9 cellular contexts compared by ENCODE assay signal in the genomic region with DNA sequence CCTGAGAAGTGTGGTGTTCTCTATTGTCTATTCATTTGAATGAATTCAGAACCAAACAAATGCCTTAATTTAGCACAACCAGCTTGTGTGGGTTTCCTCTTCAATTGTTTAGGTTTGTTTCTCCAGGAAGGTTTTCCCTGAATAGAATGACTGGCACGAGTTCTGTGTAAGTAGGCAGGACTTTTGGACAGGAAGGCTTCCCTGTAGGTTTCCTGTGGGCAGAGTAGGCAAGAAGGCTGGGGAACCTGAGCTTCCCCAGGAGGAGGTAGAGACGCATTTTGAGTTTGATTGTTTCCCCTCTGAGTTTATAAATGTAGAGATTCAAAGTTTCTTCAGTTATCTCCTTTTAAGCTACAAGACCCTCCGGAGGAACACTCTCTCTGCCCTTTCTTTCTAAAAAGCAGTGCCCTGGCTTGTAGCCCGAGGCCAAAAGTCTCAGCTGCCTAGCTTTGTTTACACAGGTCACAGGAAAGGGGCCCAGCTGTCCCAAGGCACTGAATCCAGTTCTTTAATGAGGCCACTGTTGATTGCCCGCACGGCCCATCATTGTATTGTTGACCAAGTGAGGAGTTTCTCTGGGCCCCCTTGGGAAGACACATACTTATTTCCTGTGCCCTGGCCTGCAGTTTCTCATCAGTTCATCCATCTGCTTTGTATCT.
DNase-seq lines count a peak whose midpoint lies in the region; ATAC-seq and TF ChIP-seq lines count a peak whose summit lies in the region.
"Had no signal": no experiment of that assay in that cellular context is flagged by ENCODE, and none has a peak within 500 bp of the region (broad histone marks: within the 10 kb centered on the region; RNA-seq: fewer than 3 reads in every experiment).

No MANE protein-coding gene starts in this region.

- no peaks in the 10 kb centered on the region for H3K27me3 ChIP-seq in GM23248 (replicated peaks; ENCODE audit: insufficient read depth)

- H3K27ac Mint-ChIP-seq in endothelial cell (ENCODE audit: unreplicated experiment), result peak overlapping the region; percentile 99
- no peak overlapping the region for H3K27ac Mint-ChIP-seq in activated naive CD4-positive, alpha-beta T cell treated with anti-CD3 and anti-CD28 coated beads for 36 hours
- H3K27ac Mint-ChIP-seq: activated naive CD4-positive, alpha-beta T cell treated with anti-CD3 and anti-CD28 coated beads, Interleukin-2, amount 50 U/mL, for 24 hours had no signal

- CTCF ChIA-PET in activated naive CD4-positive, alpha-beta T cell treated with anti-CD3 and anti-CD28 coated beads for 36 hours (lab: Charles Lee), result interaction anchor here (0.5 to 7.9 kb wide), 4 partner anchors 9 to 163 kb away, joined by 3 to 89 read pairs (median 4); no protein-coding TSS in a partner anchor

- no peak for DNase-seq in GM23248
- DNase-seq in NCI-H510A treated with DMSO at 0.1 percent for 48 hours (lab: John Stamatoyannopoulos, UW), result peak; percentile 26
- peak; percentile 54 for DNase-seq in endothelial cell (ENCODE audit: low spot score)
- peak; percentile 79 for DNase-seq in pons (ENCODE audit: low spot score)
- DNase-seq in GM19240 (ENCODE audit: insufficient read length, low spot score), result no peak
- DNase-seq in stimulated activated CD4-positive, alpha-beta T cell treated with anti-CD3 and anti-CD28 coated beads, Interleukin-2, amount 100 ng/mL, for 48 hours, result no peak
- no peak for DNase-seq in activated naive CD4-positive, alpha-beta T cell treated with anti-CD3 and anti-CD28 coated beads for 36 hours

- no peaks in the 10 kb centered on the region for H3K9me2 ChIP-seq in GM23248 (ENCODE audit: insufficient read depth)

- peaks cover 17% of the 10 kb centered on the region for H3K4me1 Mint-ChIP-seq in endothelial cell (ENCODE audit: unreplicated experiment)
- peaks cover 8% of the 10 kb centered on the region for H3K4me1 Mint-ChIP-seq in activated naive CD4-positive, alpha-beta T cell treated with anti-CD3 and anti-CD28 coated beads for 36 hours (ENCODE audit: low read depth)
- H3K4me1 Mint-ChIP-seq: activated naive CD4-positive, alpha-beta T cell treated with anti-CD3 and anti-CD28 coated beads, Interleukin-2, amount 50 U/mL, for 24 hours had no signal

- H3K27ac ChIP-seq in GM23248, result no peak overlapping the region

- H3K4me2 ChIP-seq in GM23248 (ENCODE audit: unreplicated experiment), result no peak overlapping the region

- no peaks in the 10 kb centered on the region for H3K9me3 Mint-ChIP-seq in endothelial cell (ENCODE audit: unreplicated experiment)
- H3K9me3 Mint-ChIP-seq in activated naive CD4-positive, alpha-beta T cell treated with anti-CD3 and anti-CD28 coated beads for 36 hours, result no peaks in the 10 kb centered on the region
- H3K9me3 Mint-ChIP-seq: activated naive CD4-positive, alpha-beta T cell treated with anti-CD3 and anti-CD28 coated beads, Interleukin-2, amount 50 U/mL, for 24 hours had no signal

- peak overlapping the region; percentile 71 for H3K4me3 Mint-ChIP-seq in endothelial cell (ENCODE audit: unreplicated experiment)
- no peak overlapping the region for H3K4me3 Mint-ChIP-seq in activated naive CD4-positive, alpha-beta T cell treated with anti-CD3 and anti-CD28 coated beads for 36 hours
- H3K4me3 Mint-ChIP-seq: activated naive CD4-positive, alpha-beta T cell treated with anti-CD3 and anti-CD28 coated beads, Interleukin-2, amount 50 U/mL, for 24 hours had no signal

- no peak for ATAC-seq in GM21529 (IDR thresholded peaks at IDR 0.05; ENCODE audit: unreplicated experiment)

- no peak overlapping the region for H3K4me3 ChIP-seq in GM23248

- H2AFZ ChIP-seq in GM23248, result peak overlapping the region; percentile 64

- H3K36me3 Mint-ChIP-seq in endothelial cell (ENCODE audit: low read depth, unreplicated experiment), result no peaks in the 10 kb centered on the region
- H3K36me3 Mint-ChIP-seq in activated naive CD4-positive, alpha-beta T cell treated with anti-CD3 and anti-CD28 coated beads for 36 hours (ENCODE audit: low read depth), result no peaks in the 10 kb centered on the region
- H3K36me3 Mint-ChIP-seq: activated naive CD4-positive, alpha-beta T cell treated with anti-CD3 and anti-CD28 coated beads, Interleukin-2, amount 50 U/mL, for 24 hours had no signal

- H3K36me3 ChIP-seq in GM23248 (ENCODE audit: low read depth), result no peaks in the 10 kb centered on the region

- peaks cover 6% of the 10 kb centered on the region for H3K27me3 Mint-ChIP-seq in endothelial cell (ENCODE audit: unreplicated experiment)
- peaks cover 3% of the 10 kb centered on the region for H3K27me3 Mint-ChIP-seq in activated naive CD4-positive, alpha-beta T cell treated with anti-CD3 and anti-CD28 coated beads for 36 hours (ENCODE audit: low read depth)
- H3K27me3 Mint-ChIP-seq: activated naive CD4-positive, alpha-beta T cell treated with anti-CD3 and anti-CD28 coated beads, Interleukin-2, amount 50 U/mL, for 24 hours had no signal

- intact Hi-C loops in activated naive CD4-positive, alpha-beta T cell treated with anti-CD3 and anti-CD28 coated beads for 36 hours (cut with micrococcal nuclease), result no loop called here

- H3K79me2 ChIP-seq in GM23248 (ENCODE audit: insufficient read depth), result no peaks in the 10 kb centered on the region

- H4K20me1 ChIP-seq in GM23248 (ENCODE audit: insufficient read depth), result no peaks in the 10 kb centered on the region

- no peaks in the 10 kb centered on the region for H3K9me3 ChIP-seq in GM23248 (ENCODE audit: low read depth)

- 68 to 70% methylated on average over 6 of the region's 6 CpGs for WGBS in GM23248 (ENCODE audit: low coverage in 1 of 2, low lambda C conversion rate in 2 of 2, missing lambda C conversion rate in 2 of 2), 2 experiments

- no peaks in the 10 kb centered on the region for H3F3A ChIP-seq in GM23248 (ENCODE audit: insufficient read depth)

- TF ChIP-seq CTCF in endothelial cell (IDR thresholded peaks at IDR 0.05; ENCODE audit: unreplicated experiment), result no peak

- in situ Hi-C loops in GM23248 (cut with MboI), result loop anchor here (25.0 kb wide), 1 partner anchor 401 kb away; no protein-coding TSS in a partner anchor

- no peaks in the 10 kb centered on the region; the same call in 1 of the 2 replicates for H3K4me1 ChIP-seq in GM23248 (ENCODE audit: insufficient read depth)

- H3K9ac ChIP-seq in GM23248, result no peak overlapping the region

Comparison
In these comparisons a context has a peak if more than half of its experiments do, and no peak if none do; other contexts are left out.
1. DNase-seq: peak in NCI-H510A treated with DMSO at 0.1 percent for 48 hours (single experiment), endothelial cell (single experiment) and pons (single experiment); none in GM23248 (single experiment), GM19240 (single experiment), stimulated activated CD4-positive, alpha-beta T cell treated with anti-CD3 and anti-CD28 coated beads, Interleukin-2, amount 100 ng/mL, for 48 hours (0 of 2) and activated naive CD4-positive, alpha-beta T cell treated with anti-CD3 and anti-CD28 coated beads for 36 hours (single experiment).